24 cellular contexts compared by ENCODE assay signal in genomic region chr4:30763337-30763736, GRCh38. TPM values are rescaled to one million over a fixed set of nuclear protein-coding genes. Genes with fewer than 3 reads are reported as not detected.
DNase-seq lines count a peak whose midpoint lies in the region; ATAC-seq, FAIRE-seq and TF ChIP-seq lines count a peak whose summit lies in the region.
"Had no signal": no experiment of that assay in that cellular context is flagged by ENCODE, and none has a peak within 500 bp of the region (broad histone marks: within the 10 kb centered on the region; RNA-seq: fewer than 3 reads in every experiment).

No MANE protein-coding gene starts in this region.

- intact Hi-C loops in left colon (cut with DNase I, micrococcal nuclease): no loop called here

- FAIRE-seq in HTR-8/SVneo (lab: Jason Lieb, UNC): peak; percentile 54
- no peak for FAIRE-seq in D721Med (lab: Jason Lieb, UNC)
- FAIRE-seq: A204.1 had no signal

- no peaks in the 10 kb centered on the region for H3K9me3 ChIP-seq in gastroesophageal sphincter
- H3K9me3 ChIP-seq: prostate gland, transverse colon had no signal

- peak overlapping the region in 2 of 4 donors; percentile 2 to 42 for H3K27ac ChIP-seq in gastroesophageal sphincter
- H3K27ac ChIP-seq: prostate gland, VCaP had no signal

- peak; percentile 49 for DNase-seq in A172 (ENCODE audit: low spot score)
- peak; percentile 18 for DNase-seq in HTR-8/SVneo (ENCODE audit: insufficient read length, low spot score)
- DNase-seq in choroid plexus epithelial cell (ENCODE audit: low read depth): peak; percentile 34
- DNase-seq in left colon: no peak
- DNase-seq in UCSD-AML1 (lab: John Stamatoyannopoulos, UW; ENCODE audit: unreplicated experiment): no peak
- no peak for DNase-seq in D721Med (ENCODE audit: insufficient read length, low spot score)
- DNase-seq: activated CD4-positive, alpha-beta memory T cell treated with anti-CD3 and anti-CD28 coated beads for 36 hours; activated naive CD8-positive, alpha-beta T cell treated with anti-CD3 and anti-CD28 coated beads, Interleukin-2, amount 10 ng/mL, durations not matched to agents 7 days and 5 days; CD4-positive, alpha-beta T cell; central memory CD4-positive, alpha-beta T cell; DMS79 treated with DMSO at 0.1 percent for 48 hours; effector memory CD4-positive, alpha-beta T cell; glutamatergic neuron; immature natural killer cell; naive thymus-derived CD4-positive, alpha-beta T cell; NCI-H1694; stimulated activated CD4-positive, alpha-beta T cell treated with anti-CD3 and anti-CD28 coated beads, Interleukin-12 subunit alpha, Interleukin-12 subunit beta, amount 100 ng/mL, for 4 hours; transverse colon had no signal

- WGBS in gastroesophageal sphincter (ENCODE audit: low coverage in 1 of 2), 2 donors: 10 to 26% methylated on average over 3 of the region's 3 CpGs

- H3K4me3 ChIP-seq in choroid plexus epithelial cell (ENCODE audit: low read depth, low read length): no peak overlapping the region
- H3K4me3 ChIP-seq in gastroesophageal sphincter: peak overlapping the region in 1 of 2 donors; percentile 12
- H3K4me3 ChIP-seq: prostate gland, transverse colon had no signal

- H3K27me3 ChIP-seq in gastroesophageal sphincter: no peaks in the 10 kb centered on the region
- H3K27me3 ChIP-seq: transverse colon had no signal

- H3K36me3 ChIP-seq in gastroesophageal sphincter: no peaks in the 10 kb centered on the region
- H3K36me3 ChIP-seq: prostate gland, transverse colon had no signal

- TF ChIP-seq POLR2A in gastroesophageal sphincter (IDR thresholded peaks at IDR 0.05): no peak

- ATAC-seq in left colon: peak; percentile 34
- ATAC-seq in gastroesophageal sphincter: no peak
- no peak for ATAC-seq in HG03175 (IDR thresholded peaks at IDR 0.05; ENCODE audit: unreplicated experiment)
- ATAC-seq: naive thymus-derived CD4-positive, alpha-beta T cell; stimulated activated memory B cell treated with anti-CD40 and anti-IgM and Interleukin-4, amounts not matched to agents 10 μg/mL and 1 μg/mL and 100 μg/mL, for 72 hours had no signal

- TF ChIP-seq CTCF in choroid plexus epithelial cell (conservative IDR thresholded peaks at IDR 0.05; ENCODE audit: low read depth, low read length) (no peak), gastroesophageal sphincter (IDR thresholded peaks at IDR 0.05) (no peak), D721Med (IDR thresholded peaks at IDR 0.05; ENCODE audit: insufficient read depth, missing control alignments) (no peak)

- peaks cover 3 to 37% (median 4%) of the 10 kb centered on the region in 3 donors for H3K4me1 ChIP-seq in gastroesophageal sphincter
- H3K4me1 ChIP-seq: prostate gland had no signal

- TF ChIP-seq EP300 in gastroesophageal sphincter (IDR thresholded peaks at IDR 0.05): no peak

RNA-seq across cellular contexts. Expression of gene PCDH7, which starts 43.2 kb away (rescaled TPM):
- total RNA-seq in A172 (2014; rRNA removed; shearing (Covaris generic)): 26.1 and 38.6 TPM in 2 replicates
- total RNA-seq in left colon: 10 to 100 TPM in 1 of 2 donors, 1 to 10 TPM in 1; 2.6 to 15.6 TPM
- total RNA-seq in gastroesophageal sphincter: 100 to 1,000 TPM; 225 to 364 (median 314) TPM
- total RNA-seq: activated CD4-positive, alpha-beta memory T cell treated with anti-CD3 and anti-CD28 coated beads for 36 hours; activated naive CD8-positive, alpha-beta T cell treated with anti-CD3 and anti-CD28 coated beads, Interleukin-2, amount 10 ng/mL, durations not matched to agents 7 days and 5 days; CD4-positive, alpha-beta T cell; naive thymus-derived CD4-positive, alpha-beta T cell had no signal

Comparison
In these comparisons a context has a peak if more than half of its experiments do, and no peak if none do; other contexts are left out.
1. DNase-seq: peak in A172 (single experiment), HTR-8/SVneo (single experiment) and choroid plexus epithelial cell (single experiment); none in left colon (0 of 2), UCSD-AML1 (single experiment) and D721Med (single experiment).